14 cellular contexts compared by ENCODE assay signal in genomic region chr3:124520970-124521369, GRCh38.
DNase-seq lines count a peak whose midpoint lies in the region; ATAC-seq and TF ChIP-seq lines count a peak whose summit lies in the region.
"Had no signal": no experiment of that assay in that cellular context is flagged by ENCODE, and none has a peak within 500 bp of the region (broad histone marks: within the 10 kb centered on the region; RNA-seq: fewer than 3 reads in every experiment).

No MANE protein-coding gene starts in this region.

- H3K4me1 ChIP-seq in HAP-1 (no peaks in the 10 kb centered on the region), left ventricle myocardium inferior (no peaks in the 10 kb centered on the region)
- H3K4me1 ChIP-seq: prostate gland had no signal

- no peak overlapping the region for H3K27ac ChIP-seq in left ventricle myocardium inferior (replicated peaks)
- H3K27ac ChIP-seq: prostate gland, WERI-Rb-1 had no signal

- DNase-seq in DMS53 (lab: John Stamatoyannopoulos, UW) (peak; percentile 97), NCI-H1105 treated with DMSO at 0.1 percent for 48 hours (lab: John Stamatoyannopoulos, UW) (peak; percentile 98), NCI-H526 treated with DMSO at 0.1 percent for 48 hours (lab: John Stamatoyannopoulos, UW) (peak; percentile 48), kidney tubule cell (ENCODE audit: low spot score) (peak; percentile 60), HAP-1 (ENCODE audit: low spot score in 2 of 2) (no peak), left ventricle myocardium inferior (no peak)
- DNase-seq: activated naive CD8-positive, alpha-beta T cell treated with anti-CD3 and anti-CD28 coated beads, Interleukin-2, amount 10 ng/mL, durations not matched to agents 7 days and 5 days; Right ventricle myocardium superior; stimulated activated CD4-positive, alpha-beta T cell treated with anti-CD3 and anti-CD28 coated beads, Interleukin-4, amount 100 ng/mL, for 24 hours; stimulated activated naive CD8-positive, alpha-beta T cell treated with anti-CD3 and anti-CD28 coated beads, Interleukin-15, Interleukin-2, amounts not matched to agents 100 U/mL and 50 U/mL, for 24 hours; WERI-Rb-1 had no signal

- H3K27me3 ChIP-seq in HAP-1 (ENCODE audit: low read depth), result peaks cover 9% of the 10 kb centered on the region; the same call in 1 of the 2 replicates
- no peaks in the 10 kb centered on the region for H3K27me3 ChIP-seq in left ventricle myocardium inferior (ENCODE audit: low read depth)

- ATAC-seq in HG03135 (IDR thresholded peaks at IDR 0.05; ENCODE audit: unreplicated experiment) (no peak), HG02763 (IDR thresholded peaks at IDR 0.05; ENCODE audit: unreplicated experiment) (no peak)
- ATAC-seq: stimulated activated naive CD8-positive, alpha-beta T cell treated with anti-CD3 and anti-CD28 coated beads, Interleukin-15, Interleukin-2, amounts not matched to agents 100 U/mL and 50 U/mL, for 24 hours had no signal

- H3K9me3 ChIP-seq in HAP-1, result no peaks in the 10 kb centered on the region
- H3K9me3 ChIP-seq in left ventricle myocardium inferior (replicated peaks), result no peaks in the 10 kb centered on the region
- H3K9me3 ChIP-seq: prostate gland had no signal

- H3K36me3 ChIP-seq in HAP-1 (replicated peaks), result no peaks in the 10 kb centered on the region
- no peaks in the 10 kb centered on the region for H3K36me3 ChIP-seq in left ventricle myocardium inferior
- H3K36me3 ChIP-seq: prostate gland, WERI-Rb-1 had no signal

- no peak for TF ChIP-seq CTCF in left ventricle myocardium inferior (IDR thresholded peaks at IDR 0.05; ENCODE audit: borderline replicate concordance)

- intact Hi-C loops in left ventricle myocardium inferior (cut with micrococcal nuclease), result no loop called here

- H3K4me3 ChIP-seq in HAP-1 (no peak overlapping the region), left ventricle myocardium inferior (no peak overlapping the region)
- H3K4me3 ChIP-seq: prostate gland had no signal

- in situ Hi-C loops in HAP-1 (cut with MboI; ENCODE audit: low sequenced_read_pairs), result no loop called here

Comparison
In these comparisons a context has a peak if more than half of its experiments do, and no peak if none do; other contexts are left out.
1. DNase-seq: peak in DMS53 (single experiment), NCI-H1105 treated with DMSO at 0.1 percent for 48 hours (single experiment), NCI-H526 treated with DMSO at 0.1 percent for 48 hours (single experiment) and kidney tubule cell (single experiment); none in HAP-1 (0 of 2) and left ventricle myocardium inferior (single experiment).